ENCODE assay signal across 10 cellular contexts in the genomic region with DNA sequence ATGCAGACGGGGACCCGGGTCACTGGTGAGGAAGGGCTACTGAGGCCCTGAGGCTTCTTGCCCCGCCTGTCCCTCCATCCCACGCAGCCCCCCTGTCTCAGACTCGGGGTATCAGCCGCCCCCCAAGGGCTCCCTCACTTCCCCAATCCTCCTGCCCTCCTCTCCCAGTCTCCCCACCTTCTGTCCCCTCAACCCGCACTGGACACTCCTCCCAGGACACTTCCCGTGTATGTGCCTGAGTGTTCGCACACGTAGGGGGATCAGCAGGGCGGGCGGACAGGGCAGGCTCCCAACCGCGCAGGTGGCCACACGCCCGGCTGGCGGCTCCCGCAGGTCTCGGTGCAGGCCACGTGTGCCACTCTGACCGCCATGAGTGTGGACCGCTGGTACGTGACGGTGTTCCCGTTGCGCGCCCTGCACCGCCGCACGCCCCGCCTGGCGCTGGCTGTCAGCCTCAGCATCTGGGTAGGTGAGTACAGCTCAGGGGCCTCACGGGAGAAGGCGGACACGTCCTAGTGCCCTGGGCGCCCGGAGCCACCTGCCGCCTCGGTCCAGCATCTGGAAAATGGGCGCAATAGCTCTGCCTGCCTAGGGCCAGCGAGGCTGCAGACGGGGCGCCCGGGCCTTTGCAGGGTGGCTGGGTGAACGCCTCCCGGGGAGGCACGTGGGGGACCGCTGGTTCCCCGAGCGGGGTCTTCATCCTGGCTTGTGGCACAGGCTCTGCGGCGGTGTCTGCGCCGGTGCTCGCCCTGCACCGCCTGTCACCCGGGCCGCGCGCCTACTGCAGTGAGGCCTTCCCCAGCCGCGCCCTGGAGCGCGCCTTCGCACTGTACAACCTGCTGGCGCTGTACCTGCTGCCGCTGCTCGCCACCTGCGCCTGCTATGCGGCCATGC. TPM values are rescaled to one million over a fixed set of nuclear protein-coding genes. Genes with fewer than 3 reads are reported as not detected.
DNase-seq lines count a peak whose midpoint lies in the region; TF ChIP-seq lines count a peak whose summit lies in the region.
"Had no signal": no experiment of that assay in that cellular context is flagged by ENCODE, and none has a peak within 500 bp of the region (broad histone marks: within the 10 kb centered on the region; RNA-seq: fewer than 3 reads in every experiment).

No MANE protein-coding gene starts in this region.

- H3F3A ChIP-seq in SU-DHL-6 (ENCODE audit: insufficient read depth), result peaks cover 4% of the 10 kb centered on the region; the same call in 1 of the 2 replicates

- no peaks in the 10 kb centered on the region for H3K27me3 ChIP-seq in SU-DHL-6 (ENCODE audit: low read length)
- peaks cover 60% of the 10 kb centered on the region for H3K27me3 ChIP-seq in endodermal cell (ENCODE audit: control insufficient read depth, insufficient read depth, low read length, poor library complexity, severe bottlenecking)
- H3K27me3 ChIP-seq in stomach, result peaks cover 26 to 57% (median 53%) of the 10 kb centered on the region in 3 donors

- no peak overlapping the region for H3K27ac Mint-ChIP-seq in endodermal cell

- no peak for TF ChIP-seq EP300 in stomach (IDR thresholded peaks at IDR 0.05)

- H3K9me3 Mint-ChIP-seq in endodermal cell, result no peaks in the 10 kb centered on the region
- H3K9me3 Mint-ChIP-seq: neural crest cell had no signal

- H2AFZ ChIP-seq in SU-DHL-6 (ENCODE audit: low read depth, low read length, severe bottlenecking), result no peak overlapping the region

- H3K36me3 ChIP-seq in SU-DHL-6 (ENCODE audit: low read length) (no peaks in the 10 kb centered on the region), endodermal cell (ENCODE audit: control insufficient read depth, insufficient read depth, low read length) (no peaks in the 10 kb centered on the region), stomach (no peaks in the 10 kb centered on the region)

- WGBS in endodermal cell (ENCODE audit: insufficient coverage in 1 of 2, insufficient read length in 1 of 2), 2 experiments, result 7 to 8% methylated on average over 32 to 70 of the region's 70 CpGs
- 2 to 3% (median 3%) methylated on average over 8 to 70 of the region's 70 CpGs for WGBS in stomach, 5 donors

- H3K9ac ChIP-seq in SU-DHL-6 (ENCODE audit: low read length) (no peak overlapping the region), endodermal cell (ENCODE audit: extremely low read depth, low read length, poor library complexity, severe bottlenecking) (no peak overlapping the region)

- H3K4me3 Mint-ChIP-seq in endodermal cell, result no peak overlapping the region
- H3K4me3 Mint-ChIP-seq: neural crest cell had no signal

- TF ChIP-seq CTCF in SU-DHL-6 (IDR thresholded peaks at IDR 0.05; ENCODE audit: insufficient read depth, low read length, poor library complexity, severe bottlenecking) (no peak), endodermal cell (conservative IDR thresholded peaks at IDR 0.05) (no peak), stomach (IDR thresholded peaks at IDR 0.05) (no peak)

- intact Hi-C loops in stomach (cut with DNase I; ENCODE audit: low total_unique reads), result loop anchor here (5.0 kb wide), 3 partner anchors 52 to 152 kb away; a partner anchor contains a TSS

- H3K79me2 ChIP-seq in SU-DHL-6 (ENCODE audit: insufficient read depth, low read length), result no peaks in the 10 kb centered on the region

- H3K4me2 ChIP-seq in SU-DHL-6 (ENCODE audit: low read depth, low read length, poor library complexity, severe bottlenecking), result peak overlapping the region; percentile 36

- H4K20me1 ChIP-seq in SU-DHL-6 (ENCODE audit: low read depth, low read length), result no peaks in the 10 kb centered on the region

- no peak overlapping the region for H3K27ac ChIP-seq in SU-DHL-6 (ENCODE audit: low read depth, low read length)
- no peak overlapping the region for H3K27ac ChIP-seq in endodermal cell (ENCODE audit: low read depth, low read length)
- no peak overlapping the region for H3K27ac ChIP-seq in stomach

- no peak for TF ChIP-seq POLR2A in stomach (IDR thresholded peaks at IDR 0.05)

- H3K36me3 Mint-ChIP-seq in endodermal cell (ENCODE audit: low read depth), result no peaks in the 10 kb centered on the region

- H3K27me3 Mint-ChIP-seq in endodermal cell (ENCODE audit: insufficient read depth), result peaks cover 70% of the 10 kb centered on the region

- no peaks in the 10 kb centered on the region for H3K9me3 ChIP-seq in SU-DHL-6 (ENCODE audit: insufficient read depth, low read length)
- no peaks in the 10 kb centered on the region for H3K9me3 ChIP-seq in endodermal cell (ENCODE audit: control insufficient read depth, low read length)
- no peaks in the 10 kb centered on the region for H3K9me3 ChIP-seq in stomach

- H3K4me3 ChIP-seq in SU-DHL-6 (ENCODE audit: insufficient read depth, low read length, poor library complexity, severe bottlenecking), result no peak overlapping the region
- no peak overlapping the region for H3K4me3 ChIP-seq in endodermal cell (ENCODE audit: low read length)
- peak overlapping the region; percentile 19 to 42 (median 30) for H3K4me3 ChIP-seq in stomach

- H3K4me1 ChIP-seq in endodermal cell (ENCODE audit: control insufficient read depth, insufficient read depth, low read length) (peaks cover 3% of the 10 kb centered on the region), stomach (peaks cover 33 to 64% (median 55%) of the 10 kb centered on the region in 4 donors)

- H3K4me1 Mint-ChIP-seq in endodermal cell, result peaks cover 2% of the 10 kb centered on the region

- no peaks in the 10 kb centered on the region for H3K9me2 ChIP-seq in SU-DHL-6 (replicated peaks; ENCODE audit: insufficient read depth, low read length)

- DNase-seq in NCI-H510A treated with DMSO at 0.1 percent for 48 hours (lab: John Stamatoyannopoulos, UW) (peak; percentile 56), NCI-H510A (lab: John Stamatoyannopoulos, UW) (no peak), endodermal cell (peak; percentile 74), stomach (no peak), NCI-H1048 (lab: John Stamatoyannopoulos, UW) (no peak), NCI-H2107 (lab: John Stamatoyannopoulos, UW) (no peak), mucosa of gallbladder (ENCODE audit: low spot score) (no peak)

RNA-seq across cellular contexts. Expression of a gene that starts 2.3 kb away (rescaled TPM):
- under 1 TPM in 1 of 2 donors, not detected in 1; 0.73 TPM for total RNA-seq in endodermal cell
- polyA plus RNA-seq in endodermal cell (2013, experiment 1 of 2), result 1.3 TPM
- 0.70 TPM for polyA plus RNA-seq in endodermal cell (2013, experiment 2 of 2)
- total RNA-seq in stomach, result not detected
- polyA plus RNA-seq in stomach, result not detected
- total RNA-seq in mucosa of gallbladder, result 0.17 TPM
- total RNA-seq: astrocyte had no signal

RNA-seq across cellular contexts. Expression of a gene that starts 6.4 kb away (rescaled TPM):
- total RNA-seq in endodermal cell (10 to 100 TPM; 61.1 to 64.7 TPM), stomach (10 to 100 TPM in 3 of 5 donors, 1 to 10 TPM in 2; 5.8 to 62.0 (median 29.7) TPM), mucosa of gallbladder (47.5 TPM)
- polyA plus RNA-seq in endodermal cell (2013, experiment 1 of 2), result 54.6 TPM
- 56.9 TPM for polyA plus RNA-seq in endodermal cell (2013, experiment 2 of 2)
- polyA plus RNA-seq in stomach, result 10 to 100 TPM; 47.1 to 63.8 (median 60.0) TPM

RNA-seq across cellular contexts. Expression of a gene that starts 6.4 kb away (rescaled TPM):
- total RNA-seq in endodermal cell (100 to 1,000 TPM; 121 to 124 TPM), stomach (10 to 100 TPM in 2 of 5 donors, 1 to 10 TPM in 2, not detected in 1; 1.8 to 23.5 (median 8.6) TPM), mucosa of gallbladder (7.0 TPM)
- polyA plus RNA-seq in endodermal cell (2013, experiment 1 of 2), result 40.4 TPM
- polyA plus RNA-seq in endodermal cell (2013, experiment 2 of 2), result 41.7 TPM
- polyA plus RNA-seq in stomach, result 1 to 10 TPM; 1.1 to 4.3 (median 2.1) TPM

RNA-seq across cellular contexts. Expression of a gene that starts 26.1 kb away (rescaled TPM):
- total RNA-seq in endodermal cell (not detected), stomach (not detected), mucosa of gallbladder (not detected)
- under 0.01 TPM for polyA plus RNA-seq in endodermal cell (2013, experiment 1 of 2)
- under 0.01 TPM for polyA plus RNA-seq in endodermal cell (2013, experiment 2 of 2)
- not detected for polyA plus RNA-seq in stomach
- total RNA-seq: astrocyte, neural crest cell had no signal

RNA-seq across cellular contexts. Expression of a gene that starts 26.4 kb away (rescaled TPM):
- 10 to 100 TPM; 75.8 to 92.4 TPM for total RNA-seq in endodermal cell
- polyA plus RNA-seq in endodermal cell (2013, experiment 1 of 2), result 69.8 TPM
- polyA plus RNA-seq in endodermal cell (2013, experiment 2 of 2), result 66.0 TPM
- total RNA-seq in stomach, result 100 to 1,000 TPM in 2 of 5 donors, 10 to 100 TPM in 3; 16.7 to 126 (median 82.1) TPM
- polyA plus RNA-seq in stomach, result 10 to 100 TPM; 49.0 to 74.0 (median 54.7) TPM
- total RNA-seq in mucosa of gallbladder, result 66.9 TPM

Comparison
In these comparisons a context has a peak if more than half of its experiments do, and no peak if none do; other contexts are left out.
1. DNase-seq: peak in NCI-H510A treated with DMSO at 0.1 percent for 48 hours (single experiment) and endodermal cell (single experiment); none in NCI-H510A (single experiment), stomach (single experiment), NCI-H1048 (single experiment), NCI-H2107 (single experiment) and mucosa of gallbladder (single experiment).
2. H3K4me3 ChIP-seq: peak in stomach (4 of 4); none in SU-DHL-6 (single experiment) and endodermal cell (single experiment).
3. RNA of a gene that starts 6.4 kb away (total RNA-seq): 121 to 124 TPM in endodermal cell; 7.0 TPM in mucosa of gallbladder (single experiment) and 1.8 to 23.5 TPM in stomach; every median in the first group is over 4 times any median in the second.